Comparison of ENCODE assay signal across 8 cellular contexts in genomic region chr19:2962018-2962670, GRCh38. TPM values are rescaled to one million over a fixed set of nuclear protein-coding genes. Genes with fewer than 3 reads are reported as not detected.
DNase-seq lines count a peak whose midpoint lies in the region; ATAC-seq and TF ChIP-seq lines count a peak whose summit lies in the region.

No MANE protein-coding gene starts in this region.

- H3K4me1 ChIP-seq in lung (ENCODE audit: control insufficient read depth in 2 of 2, insufficient read depth in 2 of 2, low read length in 2 of 2): no peaks in the 10 kb centered on the region
- no peaks in the 10 kb centered on the region for H3K4me1 ChIP-seq in thyroid gland

- ATAC-seq in lung (ENCODE audit: insufficient read depth, low FRiP score): peak; percentile 34
- ATAC-seq in HG03342 (IDR thresholded peaks at IDR 0.05; ENCODE audit: unreplicated experiment): no peak

- 37 to 38% methylated on average over 17 of the region's 17 CpGs for WGBS in lung, 2 donors
- WGBS in thyroid gland, 2 donors: 35 to 43% methylated on average over 17 of the region's 17 CpGs

- no peaks in the 10 kb centered on the region for H3K36me3 ChIP-seq in lung (ENCODE audit: control insufficient read depth in 2 of 2, insufficient read depth in 2 of 2, low read length in 2 of 2)
- H3K36me3 ChIP-seq in thyroid gland: no peaks in the 10 kb centered on the region

- peak; percentile 66 to 72 for DNase-seq in AML-193 (lab: John Stamatoyannopoulos, UW)
- peak; percentile 39 for DNase-seq in GM19240 (ENCODE audit: insufficient read length, low spot score)
- peak; percentile 25 for DNase-seq in NCI-H2196 treated with DMSO at 0.1 percent for 48 hours (lab: John Stamatoyannopoulos, UW; ENCODE audit: unreplicated experiment)
- peak; percentile 33 for DNase-seq in effector CD8-positive, alpha-beta T cell (lab: John Stamatoyannopoulos, UW)
- DNase-seq in lung (ENCODE audit: low spot score): peak; percentile 49
- DNase-seq in thyroid gland: peak; percentile 33 to 49

- H3K4me3 ChIP-seq in lung (no peak overlapping the region), thyroid gland (replicated peaks in 1 of 3) (no peak overlapping the region)

- H3K27me3 ChIP-seq in lung (ENCODE audit: control insufficient read depth, insufficient read depth) (no peaks in the 10 kb centered on the region), thyroid gland (no peaks in the 10 kb centered on the region)

- H3K27ac ChIP-seq in VCaP (no peak overlapping the region), lung (ENCODE audit: low read depth in 1 of 2, low read length in 1 of 2) (no peak overlapping the region), thyroid gland (no peak overlapping the region)

- H3K9me3 ChIP-seq in lung (ENCODE audit: control insufficient read depth in 2 of 2, insufficient read depth in 1 of 2, low read length in 1 of 2) (no peaks in the 10 kb centered on the region), thyroid gland (no peaks in the 10 kb centered on the region)

- no peak for TF ChIP-seq POLR2A in thyroid gland (IDR thresholded peaks at IDR 0.05)

- intact Hi-C loops in thyroid gland (cut with DNase I): no loop called here

- peak; percentile 62 for TF ChIP-seq CTCF in VCaP (conservative IDR thresholded peaks at IDR 0.05)
- peak; percentile 96 for TF ChIP-seq CTCF in lung (IDR thresholded peaks at IDR 0.05; ENCODE audit: control extremely low read depth, extremely low read depth)
- TF ChIP-seq CTCF in thyroid gland (IDR thresholded peaks at IDR 0.05): peak; percentile 34 to 99 (median 82)

RNA-seq across cellular contexts. Expression of gene TLE6, which starts 15.2 kb away (rescaled TPM):
- total RNA-seq in lung (1 to 10 TPM; 6.3 to 8.8 TPM), thyroid gland (10 to 100 TPM in 3 of 4 donors, 1 to 10 TPM in 1; 2.4 to 20.7 (median 11.6) TPM)
- 1 to 10 TPM; 6.1 to 8.0 TPM for polyA plus RNA-seq in lung

RNA-seq across cellular contexts. Expression of gene ZNF77, which starts 17.4 kb away (rescaled TPM):
- total RNA-seq in lung: 1 to 10 TPM; 3.3 to 6.7 TPM
- polyA plus RNA-seq in lung: 1 to 10 TPM; 3.0 to 3.2 TPM
- total RNA-seq in thyroid gland: 1 to 10 TPM; 5.1 to 7.0 (median 6.2) TPM
